32 cellular contexts compared by ENCODE assay signal in genomic region chr4:6858997-6859396, GRCh38.
"Had no signal": no experiment of that assay in that cellular context is flagged by ENCODE, and none has a peak within 500 bp of the region (broad histone marks: within the 10 kb centered on the region; RNA-seq: fewer than 3 reads in every experiment).

No MANE protein-coding gene starts in this region.

- H3K27ac ChIP-seq: ascending aorta, Peyer's patch, WERI-Rb-1 had no signal

- DNase-seq: activated CD4-positive, alpha-beta T cell treated with anti-CD3 and anti-CD28 coated beads, Interleukin-2, amount 10 ng/mL, durations not matched to agents 24 days and 14 days; activated CD4-positive, alpha-beta T cell treated with anti-CD3 and anti-CD28 coated beads, Interleukin-2, amount 50 U/mL, for 4 hours; activated CD4-positive, CD25-positive, alpha-beta regulatory T cell; activated CD8-positive, alpha-beta T cell treated with anti-CD3 and anti-CD28 coated beads for 36 hours; activated gamma-delta T cell; activated naive CD4-positive, alpha-beta T cell treated with Interleukin-2 at 50 U/mL for 16 hours; activated naive CD8-positive, alpha-beta T cell treated with anti-CD3 and anti-CD28 coated beads, Interleukin-2, amount 10 ng/mL, durations not matched to agents 7 days and 5 days; activated T-cell treated with anti-CD3 and anti-CD28 coated beads, Interleukin-2, amount 50 U/mL, for 1 hour; activated T-cell treated with anti-CD3 and anti-CD28 coated beads, Interleukin-2, amount 50 U/mL, for 72 hours; amygdala; Kasumi-1; KG1; MM.1S; MV-4-11; NCI-H1092; NCI-H1436 treated with DMSO at 0.1 percent for 48 hours; NCI-H1694 treated with DMSO at 0.1 percent for 48 hours; NCI-H2029; NCI-H510A; NCI-H526; NCI-H748 treated with DMSO at 0.1 percent for 48 hours; NK-92 treated with Interleukin-12 subunit alpha and Interleukin-12 subunit beta, amount 100 ng/mL, for 24 hours; PC-3; Peyer's patch; RPMI8226; SW 1271; T-helper 1 cell; T-helper 2 cell; T-helper 9 cell; WERI-Rb-1 had no signal

- H3K27me3 ChIP-seq: ascending aorta, Peyer's patch had no signal

- ATAC-seq: activated CD8-positive, alpha-beta T cell treated with anti-CD3 and anti-CD28 coated beads for 36 hours; activated T-cell treated with anti-CD3 and anti-CD28 coated beads, Interleukin-2, amount 50 U/mL, for 72 hours; activated T-helper 17 cell treated with anti-CD3 and anti-CD28 coated beads, Interleukin-2, amount 50 U/mL, for 72 hours; PC-3 had no signal

- H3K9me3 ChIP-seq: ascending aorta, Peyer's patch had no signal

- H3K4me3 ChIP-seq: ascending aorta, Peyer's patch had no signal
